In the genomic region with DNA sequence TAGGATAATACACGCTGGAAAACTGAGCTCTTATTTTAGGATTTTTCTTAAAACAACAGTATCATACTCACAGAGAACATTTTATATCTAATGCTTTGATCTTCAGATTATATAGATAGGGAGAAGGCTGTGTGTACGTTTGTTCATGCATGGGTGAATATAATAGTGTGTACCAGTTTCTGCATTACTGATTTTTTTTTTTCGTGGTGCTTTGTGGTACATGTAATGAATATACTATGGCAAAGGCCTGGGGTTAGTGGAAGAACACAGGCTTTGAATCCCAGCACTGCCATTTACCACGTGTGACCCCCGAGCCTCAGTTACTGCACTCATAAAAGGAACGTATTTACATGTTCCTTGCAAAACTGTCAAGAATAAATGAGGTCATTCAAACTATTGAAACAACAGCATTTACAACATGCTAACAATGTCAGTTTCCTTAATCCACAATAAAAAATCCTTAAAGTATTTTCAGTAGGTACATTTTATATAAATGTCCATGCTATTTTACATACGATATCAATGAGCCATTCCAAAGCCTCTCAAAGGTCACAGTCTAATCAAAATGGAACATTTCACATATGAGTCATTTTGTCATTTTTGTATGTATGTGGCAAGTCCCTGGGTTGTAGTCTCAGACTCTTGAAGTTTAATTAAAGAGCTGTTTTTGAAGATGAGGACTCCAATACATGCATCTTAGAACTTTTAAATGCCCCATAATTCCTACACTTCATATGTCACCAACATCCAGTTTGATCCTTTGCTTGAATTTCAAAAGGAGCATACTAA, we compare ENCODE assay signal across 11 cellular contexts.
A peak's percentile ranks its signal among the peaks of the same experiment; 100 is the strongest.
DNase-seq lines count a peak whose midpoint lies in the region; ATAC-seq and TF ChIP-seq lines count a peak whose summit lies in the region.
"Had no signal": no experiment of that assay in that cellular context is flagged by ENCODE, and none has a peak within 500 bp of the region (broad histone marks: within the 10 kb centered on the region; RNA-seq: fewer than 3 reads in every experiment).

No MANE protein-coding gene starts in this region.

- POLR2A ChIA-PET in PC-9 (lab: Charles Lee; ENCODE audit: unreplicated experiment): no interaction called here

- intact Hi-C loops in PC-9 (cut with micrococcal nuclease; ENCODE audit: unreplicated experiment): no loop called here

- no peak for TF ChIP-seq EP300 in suprapubic skin (IDR thresholded peaks at IDR 0.05)

- H3K36me3 ChIP-seq in suprapubic skin: peaks cover 6% of the 10 kb centered on the region
- no peaks in the 10 kb centered on the region for H3K36me3 ChIP-seq in PC-9 (ENCODE audit: low read depth)

- BruUV-seq in PC-9 (replicated peaks; lab: Mats Ljungman, UMichigan): no TSS peak

- no peaks in the 10 kb centered on the region for H3F3A ChIP-seq in PC-9 (ENCODE audit: insufficient read depth, low read depth)

- no peaks in the 10 kb centered on the region for H4K20me1 ChIP-seq in PC-9 (ENCODE audit: insufficient read depth)

- H3K9me3 Mint-ChIP-seq in activated T-cell treated with anti-CD3 and anti-CD28 coated beads, Interleukin-2, amount 50 U/mL, for 24 hours: no peaks in the 10 kb centered on the region
- no peaks in the 10 kb centered on the region for H3K9me3 Mint-ChIP-seq in activated T-helper 17 cell treated with anti-CD3 and anti-CD28 coated beads, Interleukin-2, amount 50 U/mL, for 72 hours
- H3K9me3 Mint-ChIP-seq: T-helper 1 cell treated with Interleukin-12 subunit alpha and Interleukin-12 subunit beta and Interleukin-4 antibody, amounts not matched to agents 30 μg/mL and 1 μg/mL, for 36 hours had no signal

- peak overlapping the region; percentile 1 for H3K27ac ChIP-seq in suprapubic skin
- H3K27ac ChIP-seq in PC-9: no peak overlapping the region

- no peaks in the 10 kb centered on the region for H3K79me2 ChIP-seq in PC-9 (ENCODE audit: low read depth)

- no peak for DNase-seq in activated T-cell treated with anti-CD3 and anti-CD28 coated beads, Interleukin-2, amount 50 U/mL, for 24 hours
- no peak for DNase-seq in activated T-cell treated with anti-CD3 and anti-CD28 coated beads, Interleukin-2, amount 50 U/mL, for 48 hours
- no peak for DNase-seq in suprapubic skin (ENCODE audit: low spot score in 2 of 2)
- no peak for DNase-seq in islet precursor cell
- no peak for DNase-seq in PC-9
- no peak for DNase-seq in cerebellum (ENCODE audit: low spot score)
- DNase-seq: heart left ventricle; stimulated activated CD4-positive, alpha-beta T cell treated with anti-CD3 and anti-CD28 coated beads, Interleukin-12 subunit alpha, Interleukin-12 subunit beta, amount 100 ng/mL, for 4 hours had no signal

- H3K9me3 ChIP-seq in suprapubic skin (no peaks in the 10 kb centered on the region), PC-9 (ENCODE audit: insufficient read depth, low read depth) (no peaks in the 10 kb centered on the region)
- H3K9me3 ChIP-seq: heart left ventricle had no signal

- H3K4me1 ChIP-seq in suprapubic skin: peaks cover 33% of the 10 kb centered on the region
- H3K4me1 ChIP-seq in PC-9 (replicated peaks; ENCODE audit: insufficient read depth): no peaks in the 10 kb centered on the region

- no peak overlapping the region for H3K4me3 ChIP-seq in suprapubic skin
- no peak overlapping the region for H3K4me3 ChIP-seq in PC-9
- H3K4me3 ChIP-seq: heart left ventricle had no signal

- H2AFZ ChIP-seq in PC-9: no peak overlapping the region

- H3K27me3 Mint-ChIP-seq in activated T-cell treated with anti-CD3 and anti-CD28 coated beads, Interleukin-2, amount 50 U/mL, for 24 hours: no peaks in the 10 kb centered on the region
- H3K27me3 Mint-ChIP-seq in activated T-helper 17 cell treated with anti-CD3 and anti-CD28 coated beads, Interleukin-2, amount 50 U/mL, for 72 hours: no peaks in the 10 kb centered on the region

- H3K9me2 ChIP-seq in PC-9 (ENCODE audit: insufficient read depth): no peaks in the 10 kb centered on the region

- no peak for TF ChIP-seq POLR2A in suprapubic skin (IDR thresholded peaks at IDR 0.05)

- ATAC-seq in HG03095 (IDR thresholded peaks at IDR 0.05; ENCODE audit: unreplicated experiment): peak; percentile 30
- peak; percentile 76 for ATAC-seq in activated T-helper 17 cell treated with anti-CD3 and anti-CD28 coated beads, Interleukin-2, amount 50 U/mL, for 72 hours (replicated peaks)

- peak overlapping the region; percentile 61 for H3K27ac Mint-ChIP-seq in activated T-cell treated with anti-CD3 and anti-CD28 coated beads, Interleukin-2, amount 50 U/mL, for 24 hours
- H3K27ac Mint-ChIP-seq in activated T-helper 17 cell treated with anti-CD3 and anti-CD28 coated beads, Interleukin-2, amount 50 U/mL, for 72 hours: peak overlapping the region; percentile 69
- H3K27ac Mint-ChIP-seq: T-helper 1 cell treated with Interleukin-12 subunit alpha and Interleukin-12 subunit beta and Interleukin-4 antibody, amounts not matched to agents 30 μg/mL and 1 μg/mL, for 36 hours had no signal

- TF ChIP-seq CTCF in suprapubic skin (IDR thresholded peaks at IDR 0.05): no peak
- TF ChIP-seq CTCF in PC-9 (conservative IDR thresholded peaks at IDR 0.05): no peak

- WGBS in suprapubic skin: 75% methylated on average over 7 of the region's 7 CpGs

- no peaks in the 10 kb centered on the region for H3K27me3 ChIP-seq in suprapubic skin
- H3K27me3 ChIP-seq in PC-9 (ENCODE audit: insufficient read depth, low read depth): no peaks in the 10 kb centered on the region
- H3K27me3 ChIP-seq: heart left ventricle had no signal

- H3K4me3 Mint-ChIP-seq in activated T-cell treated with anti-CD3 and anti-CD28 coated beads, Interleukin-2, amount 50 U/mL, for 24 hours: no peak overlapping the region
- H3K4me3 Mint-ChIP-seq in activated T-helper 17 cell treated with anti-CD3 and anti-CD28 coated beads, Interleukin-2, amount 50 U/mL, for 72 hours: peak overlapping the region; percentile 52
- H3K4me3 Mint-ChIP-seq: T-helper 1 cell treated with Interleukin-12 subunit alpha and Interleukin-12 subunit beta and Interleukin-4 antibody, amounts not matched to agents 30 μg/mL and 1 μg/mL, for 36 hours had no signal

- CTCF ChIA-PET in PC-9 (lab: Charles Lee): no interaction called here

- peaks cover 16% of the 10 kb centered on the region for H3K36me3 Mint-ChIP-seq in activated T-cell treated with anti-CD3 and anti-CD28 coated beads, Interleukin-2, amount 50 U/mL, for 24 hours (ENCODE audit: low read depth)
- peaks cover 26% of the 10 kb centered on the region for H3K36me3 Mint-ChIP-seq in activated T-helper 17 cell treated with anti-CD3 and anti-CD28 coated beads, Interleukin-2, amount 50 U/mL, for 72 hours (ENCODE audit: low read depth)

- peaks cover 31% of the 10 kb centered on the region for H3K4me1 Mint-ChIP-seq in activated T-cell treated with anti-CD3 and anti-CD28 coated beads, Interleukin-2, amount 50 U/mL, for 24 hours (ENCODE audit: low read depth)
- H3K4me1 Mint-ChIP-seq in activated T-helper 17 cell treated with anti-CD3 and anti-CD28 coated beads, Interleukin-2, amount 50 U/mL, for 72 hours: peaks cover 29% of the 10 kb centered on the region

- no peak overlapping the region for H3K4me2 ChIP-seq in PC-9
